11 cellular contexts compared by ENCODE assay signal in genomic region chr10:21499910-21500577, GRCh38. TPM values are rescaled to one million over a fixed set of nuclear protein-coding genes. Genes with fewer than 3 reads are reported as not detected.
DNase-seq lines count a peak whose midpoint lies in the region; ATAC-seq and TF ChIP-seq lines count a peak whose summit lies in the region.
"Had no signal": no experiment of that assay in that cellular context is flagged by ENCODE, and none has a peak within 500 bp of the region (broad histone marks: within the 10 kb centered on the region; RNA-seq: fewer than 3 reads in every experiment).

No MANE protein-coding gene starts in this region.

- H3K4me1 ChIP-seq in aorta (ENCODE audit: control insufficient read depth in 1 of 2, insufficient read depth in 2 of 2, low read length in 2 of 2), result no peaks in the 10 kb centered on the region
- H3K4me1 ChIP-seq: SJSA1 had no signal

- peak overlapping the region; percentile 62 to 85 (median 75) for H3K4me3 Mint-ChIP-seq in nephron
- H3K4me3 Mint-ChIP-seq in effector memory CD8-positive, alpha-beta T cell, result no peak overlapping the region

- H3K36me3 Mint-ChIP-seq in nephron (ENCODE audit: low read depth), result no peaks in the 10 kb centered on the region
- H3K36me3 Mint-ChIP-seq in effector memory CD8-positive, alpha-beta T cell (ENCODE audit: insufficient read depth), result peaks cover 8% of the 10 kb centered on the region

- WGBS in aorta, 2 donors, result 48 to 50% methylated on average over 51 to 58 of the region's 58 CpGs

- H3K4me3 ChIP-seq in epithelial cell of proximal tubule (ENCODE audit: low read depth, low read length) (peak overlapping the region; percentile 59), aorta (ENCODE audit: low read length in 2 of 2) (no peak overlapping the region)
- H3K4me3 ChIP-seq: SJSA1 had no signal

- no peaks in the 10 kb centered on the region for H3K9me3 Mint-ChIP-seq in nephron
- H3K9me3 Mint-ChIP-seq in effector memory CD8-positive, alpha-beta T cell, result no peaks in the 10 kb centered on the region

- H3K27me3 Mint-ChIP-seq in nephron (ENCODE audit: low read depth), result peaks cover 25% of the 10 kb centered on the region
- H3K27me3 Mint-ChIP-seq in effector memory CD8-positive, alpha-beta T cell, result peaks cover 34 to 42% of the 10 kb centered on the region in 2 donors

- H3K27ac Mint-ChIP-seq in nephron, result peak overlapping the region; percentile 48 to 95 (median 95)
- no peak overlapping the region for H3K27ac Mint-ChIP-seq in effector memory CD8-positive, alpha-beta T cell

- H3K9me3 ChIP-seq in aorta (ENCODE audit: control insufficient read depth, low read length), result no peaks in the 10 kb centered on the region
- H3K9me3 ChIP-seq: SJSA1 had no signal

- H3K27me3 ChIP-seq in aorta (ENCODE audit: control insufficient read depth in 1 of 2, insufficient read depth in 2 of 2, low read length in 1 of 2), result no peaks in the 10 kb centered on the region
- H3K27me3 ChIP-seq: SJSA1 had no signal

- H3K4me1 Mint-ChIP-seq in nephron, result peaks cover 61% of the 10 kb centered on the region
- peaks cover 5 to 10% of the 10 kb centered on the region in 2 donors for H3K4me1 Mint-ChIP-seq in effector memory CD8-positive, alpha-beta T cell (ENCODE audit: low read depth in 2 of 2)

- intact Hi-C loops in aorta (cut with DNase I), result loop anchor here (5.0 to 10.0 kb wide), 10 partner anchors 37 to 935 kb away; partner anchors contain the start of genes DNAJC1 (in 2 of the 2) and BMI1 (in 1 of the 2)

- DNase-seq in stimulated activated CD4-positive, alpha-beta T cell treated with anti-CD3 and anti-CD28 coated beads, Interleukin-2, amount 100 ng/mL, for 24 hours, result peak; percentile 33 to 40
- DNase-seq in stimulated activated CD4-positive, alpha-beta T cell treated with anti-CD3 and anti-CD28 coated beads, Interleukin-12 subunit alpha, Interleukin-12 subunit beta, amount 100 ng/mL, for 4 hours, result no peak
- DNase-seq in epithelial cell of proximal tubule (ENCODE audit: low read depth), result no peak
- peak; percentile 47 to 85 for DNase-seq in aorta
- no peak for DNase-seq in effector memory CD8-positive, alpha-beta T cell
- DNase-seq: NCI-H1436 treated with DMSO at 0.1 percent for 48 hours had no signal

- ATAC-seq in aorta (ENCODE audit: low FRiP score) (no peak), GM19452 (IDR thresholded peaks at IDR 0.05; ENCODE audit: unreplicated experiment) (no peak), HG02852 (IDR thresholded peaks at IDR 0.05; ENCODE audit: unreplicated experiment) (no peak)
- ATAC-seq in effector memory CD8-positive, alpha-beta T cell (replicated peaks), result no peak

- TF ChIP-seq CTCF in epithelial cell of proximal tubule (conservative IDR thresholded peaks at IDR 0.05; ENCODE audit: low read depth, low read length) (no peak), nephron (IDR thresholded peaks at IDR 0.05; ENCODE audit: unreplicated experiment in 3 of 3) (no peak)

- no peaks in the 10 kb centered on the region for H3K36me3 ChIP-seq in aorta (ENCODE audit: control insufficient read depth in 1 of 2, insufficient read depth in 2 of 2, low read length in 1 of 2)
- H3K36me3 ChIP-seq: BLaER1 treated with 17β-estradiol and CSF1 and Interleukin-3, amounts not matched to agents 10 nM and 100 nM; SJSA1 had no signal

- H3K27ac ChIP-seq in aorta (ENCODE audit: low read depth in 1 of 2, low read length in 2 of 2), result no peak overlapping the region
- H3K27ac ChIP-seq: BLaER1 treated with 17β-estradiol and CSF1 and Interleukin-3, amounts not matched to agents 10 nM and 100 nM; SJSA1 had no signal

RNA-seq across cellular contexts. Expression of gene SKIDA1, which starts 25.4 kb away (rescaled TPM):
- total RNA-seq in epithelial cell of proximal tubule (0.52 and 1.4 TPM in 2 replicates), aorta (1 to 10 TPM; 1.2 to 1.4 TPM)
- under 1 TPM; 0.15 to 0.75 TPM for polyA plus RNA-seq in aorta

RNA-seq across cellular contexts. Expression of gene MLLT10, which starts 34.0 kb away (rescaled TPM):
- 15.5 and 15.8 TPM in 2 replicates for total RNA-seq in epithelial cell of proximal tubule
- 10 to 100 TPM; 35.5 to 75.3 TPM for total RNA-seq in aorta
- 10 to 100 TPM in 1 of 2 donors, 1 to 10 TPM in 1; 8.4 to 17.1 TPM for polyA plus RNA-seq in aorta

Comparison
In these comparisons a context has a peak if more than half of its experiments do, and no peak if none do; other contexts are left out.
1. DNase-seq: peak in stimulated activated CD4-positive, alpha-beta T cell treated with anti-CD3 and anti-CD28 coated beads, Interleukin-2, amount 100 ng/mL, for 24 hours (2 of 2) and aorta (2 of 2); none in stimulated activated CD4-positive, alpha-beta T cell treated with anti-CD3 and anti-CD28 coated beads, Interleukin-12 subunit alpha, Interleukin-12 subunit beta, amount 100 ng/mL, for 4 hours (single experiment), epithelial cell of proximal tubule (single experiment) and effector memory CD8-positive, alpha-beta T cell (0 of 3).
2. H3K27ac Mint-ChIP-seq: peak in nephron (3 of 3); none in effector memory CD8-positive, alpha-beta T cell (0 of 2).
3. H3K4me3 Mint-ChIP-seq: peak in nephron (3 of 3); none in effector memory CD8-positive, alpha-beta T cell (0 of 2).